Comparison of ENCODE assay signal across 8 cellular contexts in genomic region chr4:114770624-114771023, GRCh38.
"Had no signal": no experiment of that assay in that cellular context is flagged by ENCODE, and none has a peak within 500 bp of the region (broad histone marks: within the 10 kb centered on the region; RNA-seq: fewer than 3 reads in every experiment).

No MANE protein-coding gene starts in this region.

- H3K4me3 ChIP-seq: GM23248 had no signal

- H2AFZ ChIP-seq: GM23248 had no signal

- DNase-seq: GM23248, GOT3, H9, HCEC 1CT, KBM-7 had no signal

- H3K4me2 ChIP-seq: KMS-11 had no signal

- H3K4me1 Mint-ChIP-seq: H9 had no signal

- H3K27ac Mint-ChIP-seq: H9 had no signal

- H3K4me3 Mint-ChIP-seq: H9 had no signal

- FAIRE-seq: H54, HTR-8/SVneo had no signal

- H3K27ac ChIP-seq: GM23248, KMS-11 had no signal

- H3K9ac ChIP-seq: GM23248, KMS-11 had no signal

- H3K9me3 Mint-ChIP-seq: H9 had no signal
